ENCODE assay signal across 17 cellular contexts in genomic region chr7:16985621-16986020, GRCh38.
A peak's percentile ranks its signal among the peaks of the same experiment; 100 is the strongest.
DNase-seq lines count a peak whose midpoint lies in the region; ATAC-seq, FAIRE-seq and TF ChIP-seq lines count a peak whose summit lies in the region.
"Had no signal": no experiment of that assay in that cellular context is flagged by ENCODE, and none has a peak within 500 bp of the region (broad histone marks: within the 10 kb centered on the region; RNA-seq: fewer than 3 reads in every experiment).

No MANE protein-coding gene starts in this region.

- no peak overlapping the region for H3K4me3 ChIP-seq in Caco-2 (ENCODE audit: low read depth, low read length)
- no peak overlapping the region for H3K4me3 ChIP-seq in bronchial epithelial cell (ENCODE audit: low read depth, low read length)
- H3K4me3 ChIP-seq: BLaER1 treated with 17β-estradiol and CSF1 and Interleukin-3, amounts not matched to agents 10 nM and 100 nM; SJCRH30 had no signal

- peaks cover 14% of the 10 kb centered on the region for H3K4me1 ChIP-seq in Caco-2

- H3K9me3 ChIP-seq in Caco-2 = no peaks in the 10 kb centered on the region
- H3K9me3 ChIP-seq: BLaER1 treated with 17β-estradiol and CSF1 and Interleukin-3, amounts not matched to agents 10 nM and 100 nM; SJCRH30 had no signal

- POLR2A ChIA-PET in Caco-2 (lab: Charles Lee) = no interaction called here

- no peak overlapping the region for H3K4me3 Mint-ChIP-seq in Caco-2 (ENCODE audit: unreplicated experiment)
- no peak overlapping the region for H3K4me3 Mint-ChIP-seq in stimulated activated naive CD8-positive, alpha-beta T cell treated with anti-CD3 and anti-CD28 coated beads, Interleukin-15, amount 100 ng/mL, for 72 hours

- no peaks in the 10 kb centered on the region for H3K9me3 Mint-ChIP-seq in Caco-2 (ENCODE audit: unreplicated experiment)
- H3K9me3 Mint-ChIP-seq in stimulated activated naive CD8-positive, alpha-beta T cell treated with anti-CD3 and anti-CD28 coated beads, Interleukin-15, amount 100 ng/mL, for 72 hours = no peaks in the 10 kb centered on the region

- peaks cover 20% of the 10 kb centered on the region for H3K4me1 Mint-ChIP-seq in Caco-2 (ENCODE audit: low read depth, unreplicated experiment)
- peaks cover 10% of the 10 kb centered on the region for H3K4me1 Mint-ChIP-seq in stimulated activated naive CD8-positive, alpha-beta T cell treated with anti-CD3 and anti-CD28 coated beads, Interleukin-15, amount 100 ng/mL, for 72 hours

- TF ChIP-seq CTCF in Caco-2 (IDR thresholded peaks at IDR 0.05; ENCODE audit: insufficient read depth in 1 of 2, low read depth in 1 of 2, low read length in 1 of 2, severe bottlenecking in 1 of 2, unreplicated experiment in 1 of 2) (no peak), bronchial epithelial cell (IDR thresholded peaks at IDR 0.05; ENCODE audit: insufficient read depth, low read length, severe bottlenecking) (no peak)

- CTCF ChIA-PET in Caco-2 (lab: Charles Lee) = no interaction called here

- intact Hi-C loops in Caco-2 (cut with micrococcal nuclease; ENCODE audit: unreplicated experiment) = no loop called here

- no TSS peak for BruUV-seq in Caco-2 (replicated peaks; lab: Mats Ljungman, UMichigan)

- FAIRE-seq in bronchial epithelial cell (lab: Jason Lieb, UNC) = no peak
- FAIRE-seq: GM12892, GM19239 had no signal

- peak overlapping the region; percentile 63 for H3K27ac Mint-ChIP-seq in Caco-2 (ENCODE audit: unreplicated experiment)
- H3K27ac Mint-ChIP-seq in stimulated activated naive CD8-positive, alpha-beta T cell treated with anti-CD3 and anti-CD28 coated beads, Interleukin-15, amount 100 ng/mL, for 72 hours = peak overlapping the region in 1 of 2 donors; percentile 57

- ATAC-seq in stimulated activated naive CD8-positive, alpha-beta T cell treated with anti-CD3 and anti-CD28 coated beads, Interleukin-15, amount 100 ng/mL, for 72 hours = no peak

- H3K36me3 ChIP-seq in Caco-2 (ENCODE audit: control insufficient read depth, insufficient read depth, low read length) (no peaks in the 10 kb centered on the region), bronchial epithelial cell (ENCODE audit: control insufficient read depth, insufficient read depth, low read length) (no peaks in the 10 kb centered on the region)
- H3K36me3 ChIP-seq: BLaER1 treated with 17β-estradiol and CSF1 and Interleukin-3, amounts not matched to agents 10 nM and 100 nM; SJCRH30 had no signal

- H3K27me3 Mint-ChIP-seq in Caco-2 (ENCODE audit: insufficient read depth, unreplicated experiment) = no peaks in the 10 kb centered on the region
- peaks cover 40% of the 10 kb centered on the region for H3K27me3 Mint-ChIP-seq in stimulated activated naive CD8-positive, alpha-beta T cell treated with anti-CD3 and anti-CD28 coated beads, Interleukin-15, amount 100 ng/mL, for 72 hours

- H3K27me3 ChIP-seq in Caco-2 (replicated peaks; ENCODE audit: control insufficient read depth, insufficient read depth, low read length) (no peaks in the 10 kb centered on the region), bronchial epithelial cell (ENCODE audit: control insufficient read depth, insufficient read depth, low read length) (no peaks in the 10 kb centered on the region)
- H3K27me3 ChIP-seq: BLaER1 treated with 17β-estradiol and CSF1 and Interleukin-3, amounts not matched to agents 10 nM and 100 nM; SJCRH30 had no signal

- H3K36me3 Mint-ChIP-seq in Caco-2 (ENCODE audit: insufficient read depth, unreplicated experiment) = no peaks in the 10 kb centered on the region

- no peak for DNase-seq in Caco-2
- peak; percentile 40 for DNase-seq in DMS153 (lab: John Stamatoyannopoulos, UW)
- peak; percentile 31 for DNase-seq in NCI-H146 treated with DMSO at 0.1 percent for 48 hours (lab: John Stamatoyannopoulos, UW; ENCODE audit: unreplicated experiment)
- peak; percentile 72 for DNase-seq in bronchial epithelial cell (ENCODE audit: low read depth)
- DNase-seq in stimulated activated naive CD8-positive, alpha-beta T cell treated with anti-CD3 and anti-CD28 coated beads, Interleukin-15, amount 100 ng/mL, for 72 hours = no peak
- no peak for DNase-seq in AG08396 (ENCODE audit: low spot score)
- no peak for DNase-seq in activated CD4-positive, alpha-beta T cell treated with anti-CD3 and anti-CD28 coated beads, Interleukin-2, amount 50 U/mL, for 1 hour
- DNase-seq: DND-41, GDM1, NCI-H1417, NCI-H2029 treated with DMSO at 0.1 percent for 48 hours, NCI-H446 treated with DMSO at 0.1 percent for 48 hours, RPMI8226, SJCRH30 had no signal

Comparison
In these comparisons a context has a peak if more than half of its experiments do, and no peak if none do; other contexts are left out.
1. DNase-seq: peak in DMS153 (single experiment), NCI-H146 treated with DMSO at 0.1 percent for 48 hours (single experiment) and bronchial epithelial cell (single experiment); none in Caco-2 (0 of 2), stimulated activated naive CD8-positive, alpha-beta T cell treated with anti-CD3 and anti-CD28 coated beads, Interleukin-15, amount 100 ng/mL, for 72 hours (0 of 2), AG08396 (single experiment) and activated CD4-positive, alpha-beta T cell treated with anti-CD3 and anti-CD28 coated beads, Interleukin-2, amount 50 U/mL, for 1 hour (single experiment).